ENCODE assay signal across 7 cellular contexts in the genomic region with DNA sequence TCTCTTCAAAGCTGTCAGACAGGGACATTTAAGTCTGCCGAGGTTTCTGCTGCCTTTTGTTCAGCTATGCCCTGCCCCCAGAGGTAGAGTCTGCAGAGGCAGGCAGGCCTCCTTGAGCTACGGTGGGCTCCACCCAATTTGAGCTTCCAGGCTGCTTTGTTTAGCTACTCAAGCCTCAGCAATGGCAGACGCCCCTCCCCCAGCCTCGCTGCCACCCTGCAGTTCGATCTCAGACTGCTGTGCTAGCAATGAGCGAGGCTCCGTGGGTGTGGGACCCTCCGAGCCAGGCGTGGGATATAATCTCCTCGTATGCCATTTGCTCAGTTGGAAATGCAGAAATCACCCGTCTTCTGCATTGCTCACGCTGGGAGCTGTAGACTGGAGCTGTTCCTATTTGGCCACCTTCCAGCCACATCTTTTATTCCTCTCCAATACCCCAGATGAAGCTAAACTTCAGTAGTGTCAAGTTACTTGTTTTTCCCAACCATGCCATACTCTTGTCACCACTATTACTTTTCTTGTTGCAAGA. TPM values are rescaled to one million over a fixed set of nuclear protein-coding genes. Genes with fewer than 3 reads are reported as not detected.
DNase-seq lines count a peak whose midpoint lies in the region; TF ChIP-seq lines count a peak whose summit lies in the region.
"Not testable (repeated sequence)": the region's sequence is repeated elsewhere in the genome, so short reads cannot be mapped to it uniquely, and the experiment has no call there.

No MANE protein-coding gene starts in this region.

- not testable (repeated sequence) for H3K79me2 ChIP-seq in hepatocyte; osteoblast (ENCODE audit: insufficient read depth, low read length)

- not testable (repeated sequence) for H3K36me3 Mint-ChIP-seq in activated naive CD8-positive, alpha-beta T cell

- H4K20me1 ChIP-seq in hepatocyte (ENCODE audit: insufficient read depth, poor library complexity, severe bottlenecking); osteoblast (ENCODE audit: insufficient read depth, low read length): not testable (repeated sequence)

- not testable (repeated sequence) for H3K4me1 ChIP-seq in hepatocyte (ENCODE audit: insufficient read depth); osteoblast (ENCODE audit: insufficient read depth, low read length)

- not testable (repeated sequence) for H3K27me3 ChIP-seq in hepatocyte; osteoblast (ENCODE audit: insufficient read depth, low read length)

- not testable (repeated sequence) for H3K36me3 ChIP-seq in hepatocyte (replicated peaks; ENCODE audit: insufficient read depth, low read depth); osteoblast (ENCODE audit: insufficient read depth, low read length)

- H3K9me3 ChIP-seq in hepatocyte (ENCODE audit: low read depth); osteoblast (ENCODE audit: low read depth, low read length): not testable (repeated sequence)

- peaks cover 30% of the 10 kb centered on the region for H3K4me1 Mint-ChIP-seq in activated naive CD8-positive, alpha-beta T cell (ENCODE audit: low read depth)

- H2AFZ ChIP-seq in hepatocyte: not testable (repeated sequence)
- H2AFZ ChIP-seq in osteoblast (ENCODE audit: low read length): peak overlapping the region; percentile 22

- H3K27ac Mint-ChIP-seq in activated naive CD8-positive, alpha-beta T cell: peak overlapping the region; percentile 70

- H3K9me3 Mint-ChIP-seq in activated naive CD8-positive, alpha-beta T cell (ENCODE audit: low read depth): not testable (repeated sequence)

- H3K27me3 Mint-ChIP-seq in activated naive CD8-positive, alpha-beta T cell: not testable (repeated sequence)

- 48% methylated on average over 12 of the region's 12 CpGs for WGBS in hepatocyte (ENCODE audit: low lambda C conversion rate, missing lambda C conversion rate)

- peak overlapping the region; percentile 74 for H3K4me3 Mint-ChIP-seq in activated naive CD8-positive, alpha-beta T cell

- 0 out of 2 replicates have a peak overlapping the region, but pooled peaks have one; percentile 29 for H3K4me3 ChIP-seq in WI38 (ENCODE audit: low read depth, low read length)
- H3K4me3 ChIP-seq in hepatocyte; osteoblast (ENCODE audit: insufficient read depth, low read length): not testable (repeated sequence)

- H3K27ac ChIP-seq in hepatocyte; osteoblast (ENCODE audit: low read depth, low read length): not testable (repeated sequence)

- not testable (repeated sequence) for H3K9me2 ChIP-seq in hepatocyte (replicated peaks; ENCODE audit: insufficient read depth)

- TF ChIP-seq CTCF in WI38 (IDR thresholded peaks at IDR 0.05; ENCODE audit: low read depth, low read length); hepatocyte (IDR thresholded peaks at IDR 0.05; ENCODE audit: poor library complexity); osteoblast (IDR thresholded peaks at IDR 0.05; ENCODE audit: extremely low read depth, low read depth, low read length): not testable (repeated sequence)

- H3K4me2 ChIP-seq in hepatocyte: peak overlapping the region; percentile 62
- not testable (repeated sequence) for H3K4me2 ChIP-seq in osteoblast (ENCODE audit: insufficient read depth, low read length)

- DNase-seq in DMS79 treated with DMSO at 0.1 percent for 48 hours (lab: John Stamatoyannopoulos, UW) (peak; percentile 27), NCI-H2107 treated with DMSO at 0.1 percent for 48 hours (lab: John Stamatoyannopoulos, UW; ENCODE audit: unreplicated experiment) (peak; percentile 36), ecto neural progenitor cell (ENCODE audit: low spot score) (peak; percentile 60)
- not testable (repeated sequence) for DNase-seq in hepatocyte (ENCODE audit: low spot score); osteoblast (ENCODE audit: insufficient read length, low spot score, missing footprints)

RNA-seq across cellular contexts. Expression of a gene that starts 12.2 kb away (rescaled TPM):
- total RNA-seq in hepatocyte: 14.8 and 16.6 TPM in 2 replicates
- polyA plus RNA-seq in hepatocyte: 6.2 and 7.1 TPM in 2 replicates
- total RNA-seq in osteoblast: 36.2 and 39.8 TPM in 2 replicates

RNA-seq across cellular contexts. Expression of a gene that starts 23.6 kb away (rescaled TPM):
- total RNA-seq in hepatocyte (20.2 and 21.7 TPM in 2 replicates), osteoblast (5.3 and 6.2 TPM in 2 replicates)
- polyA plus RNA-seq in hepatocyte: 16.5 and 18.3 TPM in 2 replicates
